20 cellular contexts compared by ENCODE assay signal in genomic region chr6:43937236-43938177, GRCh38.
DNase-seq lines count a peak whose midpoint lies in the region; ATAC-seq and TF ChIP-seq lines count a peak whose summit lies in the region.
"Had no signal": no experiment of that assay in that cellular context is flagged by ENCODE, and none has a peak within 500 bp of the region (broad histone marks: within the 10 kb centered on the region; RNA-seq: fewer than 3 reads in every experiment).

No MANE protein-coding gene starts in this region.

- peak; percentile 21 for DNase-seq in activated naive CD8-positive, alpha-beta T cell treated with anti-CD3 and anti-CD28 coated beads, Interleukin-2, amount 10 ng/mL, durations not matched to agents 7 days and 5 days
- no peak for DNase-seq in activated naive CD8-positive, alpha-beta T cell treated with anti-CD3 and anti-CD28 coated beads for 36 hours
- peak; percentile 12 for DNase-seq in left ventricle myocardium inferior
- DNase-seq in posterior vena cava (ENCODE audit: low spot score), result peak; percentile 40
- no peak for DNase-seq in left colon
- no peak for DNase-seq in NCI-H1105 treated with DMSO at 0.1 percent for 48 hours (lab: John Stamatoyannopoulos, UW)
- DNase-seq: central memory CD4-positive, alpha-beta T cell; effector memory CD8-positive, alpha-beta T cell; GF-D8; Karpas-422; left cardiac atrium; naive thymus-derived CD8-positive, alpha-beta T cell; NCI-H1417; NCI-H226; stimulated activated CD4-positive, alpha-beta T cell treated with anti-CD3 and anti-CD28 coated beads, Interleukin-2, amount 100 ng/mL, for 48 hours had no signal

- H3K27ac Mint-ChIP-seq in activated naive CD8-positive, alpha-beta T cell treated with anti-CD3 and anti-CD28 coated beads, Interleukin-2, amount 10 ng/mL, durations not matched to agents 7 days and 5 days, result no peak overlapping the region
- H3K27ac Mint-ChIP-seq in activated naive CD8-positive, alpha-beta T cell treated with anti-CD3 and anti-CD28 coated beads for 36 hours, result no peak overlapping the region
- H3K27ac Mint-ChIP-seq: effector memory CD8-positive, alpha-beta T cell; T-helper 17 cell had no signal

- TF ChIP-seq CTCF in left ventricle myocardium inferior (IDR thresholded peaks at IDR 0.05; ENCODE audit: borderline replicate concordance), result no peak

- H3K36me3 Mint-ChIP-seq in activated naive CD8-positive, alpha-beta T cell treated with anti-CD3 and anti-CD28 coated beads, Interleukin-2, amount 10 ng/mL, durations not matched to agents 7 days and 5 days, result no peaks in the 10 kb centered on the region
- H3K36me3 Mint-ChIP-seq in activated naive CD8-positive, alpha-beta T cell treated with anti-CD3 and anti-CD28 coated beads for 36 hours, result no peaks in the 10 kb centered on the region
- H3K36me3 Mint-ChIP-seq: naive thymus-derived CD8-positive, alpha-beta T cell had no signal

- no peak for ATAC-seq in activated naive CD8-positive, alpha-beta T cell treated with anti-CD3 and anti-CD28 coated beads, Interleukin-2, amount 10 ng/mL, durations not matched to agents 7 days and 5 days (ENCODE audit: low read depth)
- no peak for ATAC-seq in left colon
- ATAC-seq in GM18858 (IDR thresholded peaks at IDR 0.05; ENCODE audit: unreplicated experiment), result no peak
- no peak for ATAC-seq in HG03175 (IDR thresholded peaks at IDR 0.05; ENCODE audit: unreplicated experiment)
- ATAC-seq: activated CD4-positive, CD25-positive, alpha-beta regulatory T cell treated with anti-CD3 and anti-CD28 coated beads, Interleukin-2, amount 50 U/mL, for 24 hours; effector memory CD8-positive, alpha-beta T cell; naive thymus-derived CD8-positive, alpha-beta T cell; T-helper 17 cell had no signal

- peaks cover 14% of the 10 kb centered on the region for H3K4me1 ChIP-seq in left ventricle myocardium inferior
- H3K4me1 ChIP-seq: tibial artery had no signal

- no peaks in the 10 kb centered on the region for H3K27me3 ChIP-seq in left ventricle myocardium inferior (ENCODE audit: low read depth)
- H3K27me3 ChIP-seq: tibial artery had no signal

- intact Hi-C loops in left ventricle myocardium inferior (cut with micrococcal nuclease), result no loop called here
- intact Hi-C loops in posterior vena cava (cut with DNase I), result no loop called here
- intact Hi-C loops in left colon (cut with DNase I, micrococcal nuclease), result no loop called here

- no peak overlapping the region for H3K4me3 ChIP-seq in left ventricle myocardium inferior
- H3K4me3 ChIP-seq: tibial artery had no signal

- no peaks in the 10 kb centered on the region for H3K9me3 ChIP-seq in left ventricle myocardium inferior (replicated peaks)
- H3K9me3 ChIP-seq: tibial artery had no signal

- H3K27ac ChIP-seq in left ventricle myocardium inferior (replicated peaks), result no peak overlapping the region
- H3K27ac ChIP-seq: tibial artery had no signal

- POLR2A ChIA-PET in activated naive CD8-positive, alpha-beta T cell treated with anti-CD3 and anti-CD28 coated beads, Interleukin-2, amount 10 ng/mL, durations not matched to agents 7 days and 5 days (lab: Charles Lee), result no interaction called here

- H3K27me3 Mint-ChIP-seq in activated naive CD8-positive, alpha-beta T cell treated with anti-CD3 and anti-CD28 coated beads, Interleukin-2, amount 10 ng/mL, durations not matched to agents 7 days and 5 days, result no peaks in the 10 kb centered on the region
- H3K27me3 Mint-ChIP-seq in activated naive CD8-positive, alpha-beta T cell treated with anti-CD3 and anti-CD28 coated beads for 36 hours, result no peaks in the 10 kb centered on the region
- H3K27me3 Mint-ChIP-seq: effector memory CD8-positive, alpha-beta T cell had no signal

- H3K36me3 ChIP-seq in left ventricle myocardium inferior, result no peaks in the 10 kb centered on the region
- H3K36me3 ChIP-seq: tibial artery had no signal

- no peak overlapping the region for H3K4me3 Mint-ChIP-seq in activated naive CD8-positive, alpha-beta T cell treated with anti-CD3 and anti-CD28 coated beads, Interleukin-2, amount 10 ng/mL, durations not matched to agents 7 days and 5 days
- H3K4me3 Mint-ChIP-seq in activated naive CD8-positive, alpha-beta T cell treated with anti-CD3 and anti-CD28 coated beads for 36 hours, result no peak overlapping the region
- H3K4me3 Mint-ChIP-seq: effector memory CD8-positive, alpha-beta T cell; naive thymus-derived CD8-positive, alpha-beta T cell; T-helper 17 cell had no signal

- no peaks in the 10 kb centered on the region for H3K9me3 Mint-ChIP-seq in activated naive CD8-positive, alpha-beta T cell treated with anti-CD3 and anti-CD28 coated beads, Interleukin-2, amount 10 ng/mL, durations not matched to agents 7 days and 5 days
- H3K9me3 Mint-ChIP-seq in activated naive CD8-positive, alpha-beta T cell treated with anti-CD3 and anti-CD28 coated beads for 36 hours, result no peaks in the 10 kb centered on the region
- H3K9me3 Mint-ChIP-seq: effector memory CD8-positive, alpha-beta T cell had no signal

- no peaks in the 10 kb centered on the region for H3K4me1 Mint-ChIP-seq in activated naive CD8-positive, alpha-beta T cell treated with anti-CD3 and anti-CD28 coated beads, Interleukin-2, amount 10 ng/mL, durations not matched to agents 7 days and 5 days
- no peaks in the 10 kb centered on the region for H3K4me1 Mint-ChIP-seq in activated naive CD8-positive, alpha-beta T cell treated with anti-CD3 and anti-CD28 coated beads for 36 hours

Comparison
In these comparisons a context has a peak if more than half of its experiments do, and no peak if none do; other contexts are left out.
1. DNase-seq: peak in activated naive CD8-positive, alpha-beta T cell treated with anti-CD3 and anti-CD28 coated beads, Interleukin-2, amount 10 ng/mL, durations not matched to agents 7 days and 5 days (single experiment), left ventricle myocardium inferior (single experiment) and posterior vena cava (single experiment); none in activated naive CD8-positive, alpha-beta T cell treated with anti-CD3 and anti-CD28 coated beads for 36 hours (single experiment), left colon (0 of 2) and NCI-H1105 treated with DMSO at 0.1 percent for 48 hours (single experiment).